1 cellular context compared by ENCODE assay signal in the genomic region with DNA sequence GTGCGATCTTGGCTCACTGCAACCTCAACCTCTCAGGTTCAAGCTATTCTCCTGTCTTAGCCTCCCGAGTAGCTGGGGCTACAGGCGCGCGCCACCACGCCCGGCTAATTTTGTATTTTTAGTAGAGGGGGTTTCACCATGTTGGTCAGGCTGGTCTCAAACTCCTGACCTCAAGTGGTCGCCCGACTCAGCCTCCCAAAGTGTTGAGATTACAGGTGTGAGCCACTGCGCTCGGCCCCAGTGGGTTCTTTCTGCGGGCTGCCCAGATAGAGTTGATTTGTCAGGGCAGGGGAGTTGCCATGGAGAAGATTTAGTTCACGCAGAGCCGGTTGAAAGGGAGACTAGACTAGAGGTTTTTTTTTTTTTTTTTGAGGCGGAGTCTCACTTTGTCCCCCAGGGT.
TF ChIP-seq lines count a peak whose summit lies in the region.

No MANE protein-coding gene starts in this region.

TF ChIP-seq in GM23338, 12 proteins besides CTCF, POLR2A, EP300 and RAD21:
- TF ChIP-seq ZNF114 (CRISPR knock-in tag; IDR thresholded peaks at IDR 0.05): no peak
- TF ChIP-seq, protein P1, sequence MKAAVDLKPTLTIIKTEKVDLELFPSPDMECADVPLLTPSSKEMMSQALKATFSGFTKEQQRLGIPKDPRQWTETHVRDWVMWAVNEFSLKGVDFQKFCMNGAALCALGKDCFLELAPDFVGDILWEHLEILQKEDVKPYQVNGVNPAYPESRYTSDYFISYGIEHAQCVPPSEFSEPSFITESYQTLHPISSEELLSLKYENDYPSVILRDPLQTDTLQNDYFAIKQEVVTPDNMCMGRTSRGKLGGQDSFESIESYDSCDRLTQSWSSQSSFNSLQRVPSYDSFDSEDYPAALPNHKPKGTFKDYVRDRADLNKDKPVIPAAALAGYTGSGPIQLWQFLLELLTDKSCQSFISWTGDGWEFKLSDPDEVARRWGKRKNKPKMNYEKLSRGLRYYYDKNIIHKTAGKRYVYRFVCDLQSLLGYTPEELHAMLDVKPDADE (IDR thresholded peaks at IDR 0.05): no peak
- TF ChIP-seq EZH2 (IDR thresholded peaks at IDR 0.05; ENCODE audit: low read depth, unreplicated experiment): no peak
- TF ChIP-seq EZH2phosphoT487 (IDR thresholded peaks at IDR 0.05; ENCODE audit: unreplicated experiment): no peak
- TF ChIP-seq REST (IDR thresholded peaks at IDR 0.05; ENCODE audit: unreplicated experiment): no peak
- TF ChIP-seq STAT1 (IDR thresholded peaks at IDR 0.05; ENCODE audit: unreplicated experiment): no peak
- TF ChIP-seq NANOG (IDR thresholded peaks at IDR 0.05; ENCODE audit: borderline replicate concordance): no peak
- TF ChIP-seq CREB1 (CRISPR knock-in tag; IDR thresholded peaks at IDR 0.05; ENCODE audit: low read depth): no peak
